2 cellular contexts compared by ENCODE assay signal in the genomic region with DNA sequence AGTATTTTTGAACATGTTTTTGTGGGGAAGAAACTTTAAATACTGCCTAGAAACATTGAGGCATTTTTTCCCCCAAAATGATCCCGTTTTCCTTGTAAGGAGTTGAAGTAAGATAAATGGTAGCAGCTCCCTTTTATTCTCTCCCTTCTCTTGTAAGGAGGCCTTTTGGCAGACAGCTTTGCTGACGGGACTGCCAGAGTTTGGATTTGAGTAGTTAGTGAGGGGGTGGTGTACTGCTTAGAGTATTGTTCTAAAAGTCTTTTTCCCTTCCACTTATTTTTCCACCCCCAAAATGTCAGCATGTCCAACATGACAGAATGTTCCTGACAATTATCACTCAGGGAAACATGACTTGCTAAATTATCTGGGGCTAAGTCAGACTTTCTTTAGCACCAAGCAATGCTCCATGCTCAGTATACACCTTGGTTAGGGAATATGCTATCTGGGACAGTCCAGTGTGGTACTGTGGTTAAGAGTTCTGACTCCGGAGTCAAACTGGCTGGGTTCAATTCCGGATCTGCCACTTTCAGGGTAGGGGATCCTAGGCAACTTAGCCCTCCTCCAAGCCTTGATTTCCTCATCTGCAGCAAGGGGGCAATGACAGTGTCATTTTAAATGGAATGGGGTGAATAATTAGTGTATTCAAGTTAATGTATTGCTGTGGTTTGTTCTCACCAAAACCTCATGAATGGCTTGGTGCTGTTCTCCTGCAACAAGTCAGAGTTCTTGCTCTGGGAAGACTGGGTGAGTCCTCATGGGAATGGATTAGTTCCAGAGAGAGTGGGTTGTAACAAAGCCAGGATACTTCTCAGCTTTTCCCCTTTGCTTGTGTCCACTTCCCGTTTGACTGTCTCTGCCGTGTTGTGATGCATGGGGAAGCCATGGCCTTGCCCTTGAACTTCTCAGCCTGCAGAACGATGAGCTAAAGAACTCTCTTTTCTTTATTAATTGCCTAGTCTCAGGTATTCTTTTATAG.
TF ChIP-seq lines count a peak whose summit lies in the region.

No MANE protein-coding gene starts in this region.

TF ChIP-seq in HEK293, 187 proteins besides CTCF, POLR2A, EP300 and RAD21:
- TF ChIP-seq, protein P1, sequence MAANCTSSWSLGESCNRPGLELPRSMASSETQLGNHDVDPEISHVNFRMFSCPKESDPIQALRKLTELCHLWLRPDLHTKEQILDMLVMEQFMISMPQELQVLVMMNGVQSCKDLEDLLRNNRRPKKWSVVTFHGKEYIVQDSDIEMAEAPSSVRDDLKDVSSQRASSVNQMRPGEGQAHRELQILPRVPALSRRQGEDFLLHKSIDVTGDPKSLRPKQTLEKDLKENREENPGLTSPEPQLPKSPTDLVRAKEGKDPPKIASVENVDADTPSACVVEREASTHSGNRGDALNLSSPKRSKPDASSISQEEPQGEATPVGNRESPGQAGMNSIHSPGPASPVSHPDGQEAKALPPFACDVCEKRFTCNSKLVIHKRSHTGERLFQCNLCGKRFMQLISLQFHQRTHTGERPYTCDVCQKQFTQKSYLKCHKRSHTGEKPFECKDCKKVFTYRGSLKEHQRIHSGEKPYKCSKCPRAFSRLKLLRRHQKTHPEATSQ (tag by site-specific recombination; IDR thresholded peaks at IDR 0.05) = no peak
- TF ChIP-seq, protein P2, sequence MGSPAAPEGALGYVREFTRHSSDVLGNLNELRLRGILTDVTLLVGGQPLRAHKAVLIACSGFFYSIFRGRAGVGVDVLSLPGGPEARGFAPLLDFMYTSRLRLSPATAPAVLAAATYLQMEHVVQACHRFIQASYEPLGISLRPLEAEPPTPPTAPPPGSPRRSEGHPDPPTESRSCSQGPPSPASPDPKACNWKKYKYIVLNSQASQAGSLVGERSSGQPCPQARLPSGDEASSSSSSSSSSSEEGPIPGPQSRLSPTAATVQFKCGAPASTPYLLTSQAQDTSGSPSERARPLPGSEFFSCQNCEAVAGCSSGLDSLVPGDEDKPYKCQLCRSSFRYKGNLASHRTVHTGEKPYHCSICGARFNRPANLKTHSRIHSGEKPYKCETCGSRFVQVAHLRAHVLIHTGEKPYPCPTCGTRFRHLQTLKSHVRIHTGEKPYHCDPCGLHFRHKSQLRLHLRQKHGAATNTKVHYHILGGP (tag by site-specific recombination; IDR thresholded peaks at IDR 0.05) = no peak
- TF ChIP-seq, protein P3, sequence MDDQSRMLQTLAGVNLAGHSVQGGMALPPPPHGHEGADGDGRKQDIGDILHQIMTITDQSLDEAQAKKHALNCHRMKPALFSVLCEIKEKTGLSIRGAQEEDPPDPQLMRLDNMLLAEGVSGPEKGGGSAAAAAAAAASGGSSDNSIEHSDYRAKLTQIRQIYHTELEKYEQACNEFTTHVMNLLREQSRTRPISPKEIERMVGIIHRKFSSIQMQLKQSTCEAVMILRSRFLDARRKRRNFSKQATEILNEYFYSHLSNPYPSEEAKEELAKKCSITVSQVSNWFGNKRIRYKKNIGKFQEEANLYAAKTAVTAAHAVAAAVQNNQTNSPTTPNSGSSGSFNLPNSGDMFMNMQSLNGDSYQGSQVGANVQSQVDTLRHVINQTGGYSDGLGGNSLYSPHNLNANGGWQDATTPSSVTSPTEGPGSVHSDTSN (CRISPR knock-in tag; IDR thresholded peaks at IDR 0.05) = no peak
- no peak for TF ChIP-seq ZNF560 (tag by site-specific recombination; IDR thresholded peaks at IDR 0.05; ENCODE audit: borderline replicate concordance)
- TF ChIP-seq, protein P4, sequence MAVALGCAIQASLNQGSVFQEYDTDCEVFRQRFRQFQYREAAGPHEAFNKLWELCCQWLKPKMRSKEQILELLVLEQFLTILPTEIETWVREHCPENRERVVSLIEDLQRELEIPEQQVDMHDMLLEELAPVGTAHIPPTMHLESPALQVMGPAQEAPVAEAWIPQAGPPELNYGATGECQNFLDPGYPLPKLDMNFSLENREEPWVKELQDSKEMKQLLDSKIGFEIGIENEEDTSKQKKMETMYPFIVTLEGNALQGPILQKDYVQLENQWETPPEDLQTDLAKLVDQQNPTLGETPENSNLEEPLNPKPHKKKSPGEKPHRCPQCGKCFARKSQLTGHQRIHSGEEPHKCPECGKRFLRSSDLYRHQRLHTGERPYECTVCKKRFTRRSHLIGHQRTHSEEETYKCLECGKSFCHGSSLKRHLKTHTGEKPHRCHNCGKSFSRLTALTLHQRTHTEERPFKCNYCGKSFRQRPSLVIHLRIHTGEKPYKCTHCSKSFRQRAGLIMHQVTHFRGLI (tag by site-specific recombination; IDR thresholded peaks at IDR 0.05) = no peak
- peak; percentile 31; the same call in 1 of the 2 replicates for TF ChIP-seq ZNF600 (tag by site-specific recombination; IDR thresholded peaks at IDR 0.05)
- TF ChIP-seq, protein P5, sequence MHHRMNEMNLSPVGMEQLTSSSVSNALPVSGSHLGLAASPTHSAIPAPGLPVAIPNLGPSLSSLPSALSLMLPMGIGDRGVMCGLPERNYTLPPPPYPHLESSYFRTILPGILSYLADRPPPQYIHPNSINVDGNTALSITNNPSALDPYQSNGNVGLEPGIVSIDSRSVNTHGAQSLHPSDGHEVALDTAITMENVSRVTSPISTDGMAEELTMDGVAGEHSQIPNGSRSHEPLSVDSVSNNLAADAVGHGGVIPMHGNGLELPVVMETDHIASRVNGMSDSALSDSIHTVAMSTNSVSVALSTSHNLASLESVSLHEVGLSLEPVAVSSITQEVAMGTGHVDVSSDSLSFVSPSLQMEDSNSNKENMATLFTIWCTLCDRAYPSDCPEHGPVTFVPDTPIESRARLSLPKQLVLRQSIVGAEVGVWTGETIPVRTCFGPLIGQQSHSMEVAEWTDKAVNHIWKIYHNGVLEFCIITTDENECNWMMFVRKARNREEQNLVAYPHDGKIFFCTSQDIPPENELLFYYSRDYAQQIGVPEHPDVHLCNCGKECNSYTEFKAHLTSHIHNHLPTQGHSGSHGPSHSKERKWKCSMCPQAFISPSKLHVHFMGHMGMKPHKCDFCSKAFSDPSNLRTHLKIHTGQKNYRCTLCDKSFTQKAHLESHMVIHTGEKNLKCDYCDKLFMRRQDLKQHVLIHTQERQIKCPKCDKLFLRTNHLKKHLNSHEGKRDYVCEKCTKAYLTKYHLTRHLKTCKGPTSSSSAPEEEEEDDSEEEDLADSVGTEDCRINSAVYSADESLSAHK (tag by site-specific recombination; IDR thresholded peaks at IDR 0.05) = no peak

TF ChIP-seq in liver, 16 proteins besides CTCF, POLR2A, EP300 and RAD21:
- no peak for TF ChIP-seq FOXA2 (IDR thresholded peaks at IDR 0.05)
- no peak for TF ChIP-seq YY1 (IDR thresholded peaks at IDR 0.05)
- TF ChIP-seq HNF4A (conservative IDR thresholded peaks at IDR 0.05) = no peak
- TF ChIP-seq RXRA (IDR thresholded peaks at IDR 0.05) = no peak
- TF ChIP-seq, protein P6, sequence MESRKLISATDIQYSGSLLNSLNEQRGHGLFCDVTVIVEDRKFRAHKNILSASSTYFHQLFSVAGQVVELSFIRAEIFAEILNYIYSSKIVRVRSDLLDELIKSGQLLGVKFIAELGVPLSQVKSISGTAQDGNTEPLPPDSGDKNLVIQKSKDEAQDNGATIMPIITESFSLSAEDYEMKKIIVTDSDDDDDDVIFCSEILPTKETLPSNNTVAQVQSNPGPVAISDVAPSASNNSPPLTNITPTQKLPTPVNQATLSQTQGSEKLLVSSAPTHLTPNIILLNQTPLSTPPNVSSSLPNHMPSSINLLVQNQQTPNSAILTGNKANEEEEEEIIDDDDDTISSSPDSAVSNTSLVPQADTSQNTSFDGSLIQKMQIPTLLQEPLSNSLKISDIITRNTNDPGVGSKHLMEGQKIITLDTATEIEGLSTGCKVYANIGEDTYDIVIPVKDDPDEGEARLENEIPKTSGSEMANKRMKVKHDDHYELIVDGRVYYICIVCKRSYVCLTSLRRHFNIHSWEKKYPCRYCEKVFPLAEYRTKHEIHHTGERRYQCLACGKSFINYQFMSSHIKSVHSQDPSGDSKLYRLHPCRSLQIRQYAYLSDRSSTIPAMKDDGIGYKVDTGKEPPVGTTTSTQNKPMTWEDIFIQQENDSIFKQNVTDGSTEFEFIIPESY (IDR thresholded peaks at IDR 0.05) = no peak
- TF ChIP-seq NR2F2 (IDR thresholded peaks at IDR 0.05) = peak; percentile 32
